Comparison of ENCODE assay signal across 9 cellular contexts in the genomic region with DNA sequence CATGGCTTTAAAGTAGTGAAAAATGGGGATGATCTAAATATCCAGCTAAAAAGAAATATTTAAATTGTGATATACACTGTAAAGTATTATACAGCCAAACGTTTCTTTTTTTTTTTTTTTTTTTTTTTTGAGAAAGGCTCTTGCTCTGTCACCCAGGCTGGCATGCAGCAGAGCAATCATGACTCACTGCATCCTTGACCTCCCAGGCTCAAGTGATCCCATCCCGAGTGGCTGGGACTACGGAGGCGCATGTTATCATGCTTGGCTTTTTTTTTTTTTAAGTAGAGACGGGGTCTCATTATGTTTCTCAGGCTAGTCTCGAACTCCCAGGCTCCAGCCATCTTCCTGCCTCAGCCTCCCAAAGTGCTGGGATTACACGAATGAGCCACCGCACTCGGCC. TPM values are rescaled to one million over a fixed set of nuclear protein-coding genes. Genes with fewer than 3 reads are reported as not detected.
A peak's percentile ranks its signal among the peaks of the same experiment; 100 is the strongest.
DNase-seq lines count a peak whose midpoint lies in the region; ATAC-seq and TF ChIP-seq lines count a peak whose summit lies in the region.
"Had no signal": no experiment of that assay in that cellular context is flagged by ENCODE, and none has a peak within 500 bp of the region (broad histone marks: within the 10 kb centered on the region; RNA-seq: fewer than 3 reads in every experiment).

No MANE protein-coding gene starts in this region.

- CTCF ChIA-PET in HEK293 (lab: Yijun Ruan, JAX), result no interaction called here
- CTCF ChIA-PET in activated CD8-positive, alpha-beta memory T cell treated with anti-CD3 and anti-CD28 coated beads, Interleukin-2, amount 10 ng/mL, durations not matched to agents 7 days and 5 days (lab: Charles Lee), result interaction anchor here (0.7 kb wide), 1 partner anchor 409 kb away, joined by 3 read pairs; no protein-coding TSS in a partner anchor

- no peak overlapping the region for H3K27ac ChIP-seq in HEK293 (ENCODE audit: extremely low read depth, low read depth, low read length)
- peak overlapping the region; percentile 89 for H3K27ac ChIP-seq in VCaP
- H3K27ac ChIP-seq in right cardiac atrium (ENCODE audit: low read length), result peak overlapping the region; percentile 68

- no peaks in the 10 kb centered on the region for H3K36me3 Mint-ChIP-seq in activated CD8-positive, alpha-beta memory T cell treated with anti-CD3 and anti-CD28 coated beads, Interleukin-2, amount 10 ng/mL, durations not matched to agents 7 days and 5 days
- no peaks in the 10 kb centered on the region for H3K36me3 Mint-ChIP-seq in activated T-helper 17 cell treated with anti-CD3 and anti-CD28 coated beads, Interleukin-2, amount 50 U/mL, for 72 hours (ENCODE audit: low read depth)
- H3K36me3 Mint-ChIP-seq: memory B cell had no signal

- H3K4me3 ChIP-seq in HEK293 (ENCODE audit: low read depth, low read length), result no peak overlapping the region
- H3K4me3 ChIP-seq in right cardiac atrium (ENCODE audit: low read length), result no peak overlapping the region

- peak in 2 of 3 donors; percentile 71 to 75 for DNase-seq in right cardiac atrium
- peak; percentile 79 for DNase-seq in stromal cell of bone marrow (ENCODE audit: low read depth)
- no peak for DNase-seq in activated CD8-positive, alpha-beta memory T cell treated with anti-CD3 and anti-CD28 coated beads, Interleukin-2, amount 10 ng/mL, durations not matched to agents 7 days and 5 days
- DNase-seq in posterior cingulate gyrus, result no peak
- no peak for DNase-seq in NCI-H1436 (lab: John Stamatoyannopoulos, UW)

- TF ChIP-seq CTCF in HEK293 (tag by site-specific recombination; IDR thresholded peaks at IDR 0.05), result no peak
- TF ChIP-seq CTCF in VCaP (conservative IDR thresholded peaks at IDR 0.05), result no peak

- intact Hi-C loops in right cardiac atrium (cut with DNase I) (no loop called here), posterior cingulate gyrus (cut with DNase I) (no loop called here)

- no peaks in the 10 kb centered on the region for H3K27me3 ChIP-seq in right cardiac atrium (ENCODE audit: control insufficient read depth, insufficient read depth)

- H3K4me1 Mint-ChIP-seq in activated CD8-positive, alpha-beta memory T cell treated with anti-CD3 and anti-CD28 coated beads, Interleukin-2, amount 10 ng/mL, durations not matched to agents 7 days and 5 days, result peaks cover 5% of the 10 kb centered on the region
- no peaks in the 10 kb centered on the region for H3K4me1 Mint-ChIP-seq in activated T-helper 17 cell treated with anti-CD3 and anti-CD28 coated beads, Interleukin-2, amount 50 U/mL, for 72 hours

- ATAC-seq in right cardiac atrium, result peak; percentile 87 to 95
- ATAC-seq in activated CD8-positive, alpha-beta memory T cell treated with anti-CD3 and anti-CD28 coated beads, Interleukin-2, amount 10 ng/mL, durations not matched to agents 7 days and 5 days, result no peak
- ATAC-seq in activated T-helper 17 cell treated with anti-CD3 and anti-CD28 coated beads, Interleukin-2, amount 50 U/mL, for 72 hours (replicated peaks), result no peak

- WGBS in right cardiac atrium, result 52% methylated on average over 9 of the region's 9 CpGs

- H3K4me3 Mint-ChIP-seq in activated CD8-positive, alpha-beta memory T cell treated with anti-CD3 and anti-CD28 coated beads, Interleukin-2, amount 10 ng/mL, durations not matched to agents 7 days and 5 days, result no peak overlapping the region
- no peak overlapping the region for H3K4me3 Mint-ChIP-seq in activated T-helper 17 cell treated with anti-CD3 and anti-CD28 coated beads, Interleukin-2, amount 50 U/mL, for 72 hours
- H3K4me3 Mint-ChIP-seq: memory B cell had no signal

- H3K4me1 ChIP-seq in HEK293 (ENCODE audit: control insufficient read depth, insufficient read depth, low read length) (peaks cover 2% of the 10 kb centered on the region; the same call in 1 of the 2 replicates), right cardiac atrium (ENCODE audit: control insufficient read depth, insufficient read depth, low read length) (no peaks in the 10 kb centered on the region)

- H3K36me3 ChIP-seq in HEK293 (ENCODE audit: control insufficient read depth in 2 of 2, insufficient read depth in 1 of 2, low read length in 2 of 2), result no peaks in the 10 kb centered on the region

- POLR2A ChIA-PET in HEK293 (lab: Yijun Ruan, JAX), result interaction anchor here (0.7 to 1.3 kb wide), 2 partner anchors 17 to 66 kb away, joined by 3 to 5 read pairs; a partner anchor contains a TSS

- H3K27ac Mint-ChIP-seq in activated CD8-positive, alpha-beta memory T cell treated with anti-CD3 and anti-CD28 coated beads, Interleukin-2, amount 10 ng/mL, durations not matched to agents 7 days and 5 days, result no peak overlapping the region
- no peak overlapping the region for H3K27ac Mint-ChIP-seq in activated T-helper 17 cell treated with anti-CD3 and anti-CD28 coated beads, Interleukin-2, amount 50 U/mL, for 72 hours
- H3K27ac Mint-ChIP-seq: memory B cell had no signal

- no peaks in the 10 kb centered on the region for H3K27me3 Mint-ChIP-seq in activated CD8-positive, alpha-beta memory T cell treated with anti-CD3 and anti-CD28 coated beads, Interleukin-2, amount 10 ng/mL, durations not matched to agents 7 days and 5 days
- H3K27me3 Mint-ChIP-seq in activated T-helper 17 cell treated with anti-CD3 and anti-CD28 coated beads, Interleukin-2, amount 50 U/mL, for 72 hours, result no peaks in the 10 kb centered on the region
- H3K27me3 Mint-ChIP-seq: memory B cell had no signal

- no peaks in the 10 kb centered on the region for H3K9me3 Mint-ChIP-seq in activated CD8-positive, alpha-beta memory T cell treated with anti-CD3 and anti-CD28 coated beads, Interleukin-2, amount 10 ng/mL, durations not matched to agents 7 days and 5 days (ENCODE audit: low read depth)
- no peaks in the 10 kb centered on the region for H3K9me3 Mint-ChIP-seq in activated T-helper 17 cell treated with anti-CD3 and anti-CD28 coated beads, Interleukin-2, amount 50 U/mL, for 72 hours
- H3K9me3 Mint-ChIP-seq: memory B cell had no signal

- no peaks in the 10 kb centered on the region for H3K9me3 ChIP-seq in HEK293 (ENCODE audit: control insufficient read depth, insufficient read depth, low read depth, low read length)
- no peaks in the 10 kb centered on the region for H3K9me3 ChIP-seq in right cardiac atrium (ENCODE audit: control insufficient read depth, low read length)

TF ChIP-seq in HEK293, 187 proteins besides CTCF, POLR2A, EP300 and RAD21 (continues in another document):
- TF ChIP-seq ZFHX2 (tag by site-specific recombination; conservative IDR thresholded peaks at IDR 0.05) (no peak), ZNF37A (tag by site-specific recombination; IDR thresholded peaks at IDR 0.05) (no peak), ZNF558 (tag by site-specific recombination; IDR thresholded peaks at IDR 0.05) (no peak), ZSCAN23 (tag by site-specific recombination; IDR thresholded peaks at IDR 0.05) (no peak), YY1 (tag by site-specific recombination; IDR thresholded peaks at IDR 0.05) (no peak), ZNF654 (tag by site-specific recombination; IDR thresholded peaks at IDR 0.05; ENCODE audit: low read depth) (no peak), BCL11A (tag by site-specific recombination; IDR thresholded peaks at IDR 0.05; ENCODE audit: low read depth) (0 out of 2 replicates have a peak, but pooled peaks have one; percentile 13), ZNF510 (tag by site-specific recombination; IDR thresholded peaks at IDR 0.05; ENCODE audit: insufficient replicate concordance) (no peak), ZNF266 (tag by site-specific recombination; IDR thresholded peaks at IDR 0.05; ENCODE audit: low read depth) (no peak), ZNF335 (tag by site-specific recombination; conservative IDR thresholded peaks at IDR 0.05) (0 out of 2 replicates have a peak, but pooled peaks have one; percentile 32), ZNF48 (tag by site-specific recombination; IDR thresholded peaks at IDR 0.05) (no peak), ZNF223 (tag by site-specific recombination; IDR thresholded peaks at IDR 0.05) (no peak), ZFP69B (tag by site-specific recombination; IDR thresholded peaks at IDR 0.05) (no peak), ZNF366 (tag by site-specific recombination; conservative IDR thresholded peaks at IDR 0.05) (peak; percentile 15; the same call in 1 of the 2 replicates), ZBTB17 (tag by site-specific recombination; IDR thresholded peaks at IDR 0.05) (peak; percentile 62; the same call in 1 of the 2 replicates), ZNF626 (tag by site-specific recombination; IDR thresholded peaks at IDR 0.05) (no peak)
- TF ChIP-seq, protein P1, sequence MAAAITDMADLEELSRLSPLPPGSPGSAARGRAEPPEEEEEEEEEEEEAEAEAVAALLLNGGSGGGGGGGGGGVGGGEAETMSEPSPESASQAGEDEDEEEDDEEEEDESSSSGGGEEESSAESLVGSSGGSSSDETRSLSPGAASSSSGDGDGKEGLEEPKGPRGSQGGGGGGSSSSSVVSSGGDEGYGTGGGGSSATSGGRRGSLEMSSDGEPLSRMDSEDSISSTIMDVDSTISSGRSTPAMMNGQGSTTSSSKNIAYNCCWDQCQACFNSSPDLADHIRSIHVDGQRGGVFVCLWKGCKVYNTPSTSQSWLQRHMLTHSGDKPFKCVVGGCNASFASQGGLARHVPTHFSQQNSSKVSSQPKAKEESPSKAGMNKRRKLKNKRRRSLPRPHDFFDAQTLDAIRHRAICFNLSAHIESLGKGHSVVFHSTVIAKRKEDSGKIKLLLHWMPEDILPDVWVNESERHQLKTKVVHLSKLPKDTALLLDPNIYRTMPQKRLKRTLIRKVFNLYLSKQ (tag by site-specific recombination; IDR thresholded peaks at IDR 0.05; ENCODE audit: borderline replicate concordance), result no peak
- TF ChIP-seq, protein P2, sequence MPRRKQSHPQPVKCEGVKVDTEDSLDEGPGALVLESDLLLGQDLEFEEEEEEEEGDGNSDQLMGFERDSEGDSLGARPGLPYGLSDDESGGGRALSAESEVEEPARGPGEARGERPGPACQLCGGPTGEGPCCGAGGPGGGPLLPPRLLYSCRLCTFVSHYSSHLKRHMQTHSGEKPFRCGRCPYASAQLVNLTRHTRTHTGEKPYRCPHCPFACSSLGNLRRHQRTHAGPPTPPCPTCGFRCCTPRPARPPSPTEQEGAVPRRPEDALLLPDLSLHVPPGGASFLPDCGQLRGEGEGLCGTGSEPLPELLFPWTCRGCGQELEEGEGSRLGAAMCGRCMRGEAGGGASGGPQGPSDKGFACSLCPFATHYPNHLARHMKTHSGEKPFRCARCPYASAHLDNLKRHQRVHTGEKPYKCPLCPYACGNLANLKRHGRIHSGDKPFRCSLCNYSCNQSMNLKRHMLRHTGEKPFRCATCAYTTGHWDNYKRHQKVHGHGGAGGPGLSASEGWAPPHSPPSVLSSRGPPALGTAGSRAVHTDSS (tag by site-specific recombination; IDR thresholded peaks at IDR 0.05), result no peak

RNA-seq across cellular contexts. Expression of a gene that starts 17.1 kb away (rescaled TPM):
- 10 to 100 TPM; 20.0 to 25.5 (median 21.7) TPM for total RNA-seq in right cardiac atrium
- 8.5 TPM for polyA plus RNA-seq in right cardiac atrium
- total RNA-seq in activated CD8-positive, alpha-beta memory T cell treated with anti-CD3 and anti-CD28 coated beads, Interleukin-2, amount 10 ng/mL, durations not matched to agents 7 days and 5 days, result 1 to 10 TPM; 1.8 to 3.3 TPM
- total RNA-seq in activated T-helper 17 cell treated with anti-CD3 and anti-CD28 coated beads, Interleukin-2, amount 50 U/mL, for 72 hours, result 1 to 10 TPM; 2.6 to 2.9 TPM

Comparison
In these comparisons a context has a peak if more than half of its experiments do, and no peak if none do; other contexts are left out.
1. ATAC-seq: peak in right cardiac atrium (2 of 2); none in activated CD8-positive, alpha-beta memory T cell treated with anti-CD3 and anti-CD28 coated beads, Interleukin-2, amount 10 ng/mL, durations not matched to agents 7 days and 5 days (single experiment) and activated T-helper 17 cell treated with anti-CD3 and anti-CD28 coated beads, Interleukin-2, amount 50 U/mL, for 72 hours (single experiment).
2. DNase-seq: peak in right cardiac atrium (2 of 3) and stromal cell of bone marrow (single experiment); none in activated CD8-positive, alpha-beta memory T cell treated with anti-CD3 and anti-CD28 coated beads, Interleukin-2, amount 10 ng/mL, durations not matched to agents 7 days and 5 days (single experiment), posterior cingulate gyrus (0 of 10) and NCI-H1436 (single experiment).
3. RNA of a gene that starts 17.1 kb away (total RNA-seq): 20.0 to 25.5 TPM in right cardiac atrium; 1.8 to 3.3 TPM in activated CD8-positive, alpha-beta memory T cell treated with anti-CD3 and anti-CD28 coated beads, Interleukin-2, amount 10 ng/mL, durations not matched to agents 7 days and 5 days and 2.6 to 2.9 TPM in activated T-helper 17 cell treated with anti-CD3 and anti-CD28 coated beads, Interleukin-2, amount 50 U/mL, for 72 hours; every median in the first group is over 4 times any median in the second.